In the genomic region with DNA sequence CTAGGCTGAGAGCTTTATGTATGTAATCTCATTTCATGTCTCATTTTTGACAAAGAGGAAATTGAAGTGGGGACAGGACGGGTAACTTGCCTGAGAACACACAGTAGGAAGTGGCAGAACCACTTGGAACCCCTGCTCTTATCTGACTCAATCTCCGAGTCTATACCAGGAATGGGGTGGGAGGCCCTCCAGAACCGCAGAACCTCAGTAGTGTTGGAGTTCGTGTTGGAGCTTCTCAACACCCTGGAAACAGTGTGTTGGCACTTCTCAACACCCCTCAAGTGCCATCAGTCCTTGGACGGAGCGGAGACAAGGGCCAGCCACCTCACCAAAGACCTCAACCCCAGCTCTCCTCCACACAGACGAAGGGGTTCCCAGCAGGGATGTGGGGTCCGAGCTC, we compare ENCODE assay signal across 3 cellular contexts.
TF ChIP-seq lines count a peak whose summit lies in the region.

No MANE protein-coding gene starts in this region.

TF ChIP-seq in IMR-90, 13 proteins besides CTCF, POLR2A, EP300 and RAD21:
- TF ChIP-seq CEBPB (IDR thresholded peaks at IDR 0.05; ENCODE audit: low read depth, low read length) (no peak), RFX5 (IDR thresholded peaks at IDR 0.05; ENCODE audit: low read depth, low read length) (no peak), NFE2L2 (IDR thresholded peaks at IDR 0.05; ENCODE audit: low read depth, low read length) (no peak), SMC3 (IDR thresholded peaks at IDR 0.05; ENCODE audit: low read depth, low read length) (no peak), BHLHE40 (IDR thresholded peaks at IDR 0.05; ENCODE audit: low read depth, low read length) (no peak), RCOR1 (IDR thresholded peaks at IDR 0.05; ENCODE audit: insufficient replicate concordance, low read length) (no peak), MXI1 (IDR thresholded peaks at IDR 0.05; ENCODE audit: borderline replicate concordance, low read depth, low read length) (no peak)
- TF ChIP-seq, protein P1, sequence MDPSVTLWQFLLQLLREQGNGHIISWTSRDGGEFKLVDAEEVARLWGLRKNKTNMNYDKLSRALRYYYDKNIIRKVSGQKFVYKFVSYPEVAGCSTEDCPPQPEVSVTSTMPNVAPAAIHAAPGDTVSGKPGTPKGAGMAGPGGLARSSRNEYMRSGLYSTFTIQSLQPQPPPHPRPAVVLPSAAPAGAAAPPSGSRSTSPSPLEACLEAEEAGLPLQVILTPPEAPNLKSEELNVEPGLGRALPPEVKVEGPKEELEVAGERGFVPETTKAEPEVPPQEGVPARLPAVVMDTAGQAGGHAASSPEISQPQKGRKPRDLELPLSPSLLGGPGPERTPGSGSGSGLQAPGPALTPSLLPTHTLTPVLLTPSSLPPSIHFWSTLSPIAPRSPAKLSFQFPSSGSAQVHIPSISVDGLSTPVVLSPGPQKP (IDR thresholded peaks at IDR 0.05; ENCODE audit: borderline replicate concordance, low read depth, low read length) = no peak
- TF ChIP-seq, protein P2, sequence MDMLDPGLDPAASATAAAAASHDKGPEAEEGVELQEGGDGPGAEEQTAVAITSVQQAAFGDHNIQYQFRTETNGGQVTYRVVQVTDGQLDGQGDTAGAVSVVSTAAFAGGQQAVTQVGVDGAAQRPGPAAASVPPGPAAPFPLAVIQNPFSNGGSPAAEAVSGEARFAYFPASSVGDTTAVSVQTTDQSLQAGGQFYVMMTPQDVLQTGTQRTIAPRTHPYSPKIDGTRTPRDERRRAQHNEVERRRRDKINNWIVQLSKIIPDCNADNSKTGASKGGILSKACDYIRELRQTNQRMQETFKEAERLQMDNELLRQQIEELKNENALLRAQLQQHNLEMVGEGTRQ (IDR thresholded peaks at IDR 0.05; ENCODE audit: low read depth, low read length) = no peak

TF ChIP-seq in WTC11, 78 proteins besides CTCF, POLR2A, EP300 and RAD21:
- TF ChIP-seq ZBTB21 (CRISPR knock-in tag; IDR thresholded peaks at IDR 0.05; ENCODE audit: borderline replicate concordance) = no peak
- TF ChIP-seq ZNF121 (CRISPR knock-in tag; IDR thresholded peaks at IDR 0.05) = no peak
- no peak for TF ChIP-seq ZNF671 (CRISPR knock-in tag; IDR thresholded peaks at IDR 0.05)
- TF ChIP-seq, protein P3, sequence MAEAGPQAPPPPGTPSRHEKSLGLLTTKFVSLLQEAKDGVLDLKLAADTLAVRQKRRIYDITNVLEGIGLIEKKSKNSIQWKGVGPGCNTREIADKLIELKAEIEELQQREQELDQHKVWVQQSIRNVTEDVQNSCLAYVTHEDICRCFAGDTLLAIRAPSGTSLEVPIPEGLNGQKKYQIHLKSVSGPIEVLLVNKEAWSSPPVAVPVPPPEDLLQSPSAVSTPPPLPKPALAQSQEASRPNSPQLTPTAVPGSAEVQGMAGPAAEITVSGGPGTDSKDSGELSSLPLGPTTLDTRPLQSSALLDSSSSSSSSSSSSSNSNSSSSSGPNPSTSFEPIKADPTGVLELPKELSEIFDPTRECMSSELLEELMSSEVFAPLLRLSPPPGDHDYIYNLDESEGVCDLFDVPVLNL (CRISPR knock-in tag; IDR thresholded peaks at IDR 0.05; ENCODE audit: borderline replicate concordance, low read depth) = no peak
- TF ChIP-seq, protein P4, sequence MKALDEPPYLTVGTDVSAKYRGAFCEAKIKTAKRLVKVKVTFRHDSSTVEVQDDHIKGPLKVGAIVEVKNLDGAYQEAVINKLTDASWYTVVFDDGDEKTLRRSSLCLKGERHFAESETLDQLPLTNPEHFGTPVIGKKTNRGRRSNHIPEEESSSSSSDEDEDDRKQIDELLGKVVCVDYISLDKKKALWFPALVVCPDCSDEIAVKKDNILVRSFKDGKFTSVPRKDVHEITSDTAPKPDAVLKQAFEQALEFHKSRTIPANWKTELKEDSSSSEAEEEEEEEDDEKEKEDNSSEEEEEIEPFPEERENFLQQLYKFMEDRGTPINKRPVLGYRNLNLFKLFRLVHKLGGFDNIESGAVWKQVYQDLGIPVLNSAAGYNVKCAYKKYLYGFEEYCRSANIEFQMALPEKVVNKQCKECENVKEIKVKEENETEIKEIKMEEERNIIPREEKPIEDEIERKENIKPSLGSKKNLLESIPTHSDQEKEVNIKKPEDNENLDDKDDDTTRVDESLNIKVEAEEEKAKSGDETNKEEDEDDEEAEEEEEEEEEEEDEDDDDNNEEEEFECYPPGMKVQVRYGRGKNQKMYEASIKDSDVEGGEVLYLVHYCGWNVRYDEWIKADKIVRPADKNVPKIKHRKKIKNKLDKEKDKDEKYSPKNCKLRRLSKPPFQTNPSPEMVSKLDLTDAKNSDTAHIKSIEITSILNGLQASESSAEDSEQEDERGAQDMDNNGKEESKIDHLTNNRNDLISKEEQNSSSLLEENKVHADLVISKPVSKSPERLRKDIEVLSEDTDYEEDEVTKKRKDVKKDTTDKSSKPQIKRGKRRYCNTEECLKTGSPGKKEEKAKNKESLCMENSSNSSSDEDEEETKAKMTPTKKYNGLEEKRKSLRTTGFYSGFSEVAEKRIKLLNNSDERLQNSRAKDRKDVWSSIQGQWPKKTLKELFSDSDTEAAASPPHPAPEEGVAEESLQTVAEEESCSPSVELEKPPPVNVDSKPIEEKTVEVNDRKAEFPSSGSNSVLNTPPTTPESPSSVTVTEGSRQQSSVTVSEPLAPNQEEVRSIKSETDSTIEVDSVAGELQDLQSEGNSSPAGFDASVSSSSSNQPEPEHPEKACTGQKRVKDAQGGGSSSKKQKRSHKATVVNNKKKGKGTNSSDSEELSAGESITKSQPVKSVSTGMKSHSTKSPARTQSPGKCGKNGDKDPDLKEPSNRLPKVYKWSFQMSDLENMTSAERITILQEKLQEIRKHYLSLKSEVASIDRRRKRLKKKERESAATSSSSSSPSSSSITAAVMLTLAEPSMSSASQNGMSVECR (CRISPR knock-in tag; IDR thresholded peaks at IDR 0.05; ENCODE audit: borderline replicate concordance) = no peak
- no peak for TF ChIP-seq SMAD3 (CRISPR knock-in tag; IDR thresholded peaks at IDR 0.05; ENCODE audit: borderline replicate concordance)
- TF ChIP-seq, protein P5, sequence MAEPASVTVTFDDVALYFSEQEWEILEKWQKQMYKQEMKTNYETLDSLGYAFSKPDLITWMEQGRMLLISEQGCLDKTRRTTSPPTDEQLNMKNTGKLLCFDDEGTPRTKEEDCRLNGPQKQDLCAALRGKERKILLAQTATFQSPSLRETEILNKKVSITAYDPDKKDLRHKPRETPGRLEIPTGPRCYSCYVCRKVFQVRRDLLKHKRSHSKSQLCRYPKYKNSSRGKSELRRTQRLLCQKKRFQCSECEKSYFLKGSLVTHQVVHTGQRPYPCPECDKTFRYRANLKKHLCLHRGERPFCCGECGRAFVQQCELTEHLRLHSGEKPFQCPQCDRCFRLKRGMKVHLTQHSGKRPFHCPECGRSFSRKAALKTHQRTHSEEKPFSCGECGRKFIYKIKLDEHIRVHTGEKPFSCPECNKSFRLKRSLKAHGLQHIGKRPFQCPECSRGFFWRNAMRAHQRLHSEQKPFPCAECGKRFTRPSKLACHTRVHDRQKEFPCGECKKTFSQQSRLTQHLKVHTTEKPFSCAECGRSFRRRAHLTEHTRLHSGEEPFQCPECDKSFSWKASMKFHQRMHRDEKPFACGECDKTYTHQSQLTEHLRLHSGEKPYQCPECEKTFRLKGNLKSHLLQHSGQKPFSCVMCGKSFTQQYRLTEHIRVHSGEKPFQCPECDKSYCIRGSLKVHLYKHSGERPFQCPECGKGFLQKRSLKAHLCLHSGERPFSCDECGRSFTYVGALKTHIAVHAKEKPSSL (CRISPR knock-in tag; conservative IDR thresholded peaks at IDR 0.05) = no peak
- TF ChIP-seq, protein P6, sequence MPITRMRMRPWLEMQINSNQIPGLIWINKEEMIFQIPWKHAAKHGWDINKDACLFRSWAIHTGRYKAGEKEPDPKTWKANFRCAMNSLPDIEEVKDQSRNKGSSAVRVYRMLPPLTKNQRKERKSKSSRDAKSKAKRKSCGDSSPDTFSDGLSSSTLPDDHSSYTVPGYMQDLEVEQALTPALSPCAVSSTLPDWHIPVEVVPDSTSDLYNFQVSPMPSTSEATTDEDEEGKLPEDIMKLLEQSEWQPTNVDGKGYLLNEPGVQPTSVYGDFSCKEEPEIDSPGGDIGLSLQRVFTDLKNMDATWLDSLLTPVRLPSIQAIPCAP (CRISPR knock-in tag; IDR thresholded peaks at IDR 0.05) = no peak
- TF ChIP-seq GTF2I (CRISPR knock-in tag; conservative IDR thresholded peaks at IDR 0.05) = no peak
- TF ChIP-seq EMX1 (CRISPR knock-in tag; IDR thresholded peaks at IDR 0.05) = no peak

TF ChIP-seq in GM23338, 12 proteins besides CTCF, POLR2A, EP300 and RAD21 (continues in another document):
- TF ChIP-seq POLR2AphosphoS5 (IDR thresholded peaks at IDR 0.05; ENCODE audit: low read depth) (no peak), ZNF331 (CRISPR knock-in tag; IDR thresholded peaks at IDR 0.05; ENCODE audit: low read depth) (no peak), EZH2 (IDR thresholded peaks at IDR 0.05; ENCODE audit: low read depth, unreplicated experiment) (no peak), STAT1 (IDR thresholded peaks at IDR 0.05; ENCODE audit: unreplicated experiment) (no peak), CREB1 (CRISPR knock-in tag; IDR thresholded peaks at IDR 0.05; ENCODE audit: low read depth) (no peak)
- TF ChIP-seq, protein P7, sequence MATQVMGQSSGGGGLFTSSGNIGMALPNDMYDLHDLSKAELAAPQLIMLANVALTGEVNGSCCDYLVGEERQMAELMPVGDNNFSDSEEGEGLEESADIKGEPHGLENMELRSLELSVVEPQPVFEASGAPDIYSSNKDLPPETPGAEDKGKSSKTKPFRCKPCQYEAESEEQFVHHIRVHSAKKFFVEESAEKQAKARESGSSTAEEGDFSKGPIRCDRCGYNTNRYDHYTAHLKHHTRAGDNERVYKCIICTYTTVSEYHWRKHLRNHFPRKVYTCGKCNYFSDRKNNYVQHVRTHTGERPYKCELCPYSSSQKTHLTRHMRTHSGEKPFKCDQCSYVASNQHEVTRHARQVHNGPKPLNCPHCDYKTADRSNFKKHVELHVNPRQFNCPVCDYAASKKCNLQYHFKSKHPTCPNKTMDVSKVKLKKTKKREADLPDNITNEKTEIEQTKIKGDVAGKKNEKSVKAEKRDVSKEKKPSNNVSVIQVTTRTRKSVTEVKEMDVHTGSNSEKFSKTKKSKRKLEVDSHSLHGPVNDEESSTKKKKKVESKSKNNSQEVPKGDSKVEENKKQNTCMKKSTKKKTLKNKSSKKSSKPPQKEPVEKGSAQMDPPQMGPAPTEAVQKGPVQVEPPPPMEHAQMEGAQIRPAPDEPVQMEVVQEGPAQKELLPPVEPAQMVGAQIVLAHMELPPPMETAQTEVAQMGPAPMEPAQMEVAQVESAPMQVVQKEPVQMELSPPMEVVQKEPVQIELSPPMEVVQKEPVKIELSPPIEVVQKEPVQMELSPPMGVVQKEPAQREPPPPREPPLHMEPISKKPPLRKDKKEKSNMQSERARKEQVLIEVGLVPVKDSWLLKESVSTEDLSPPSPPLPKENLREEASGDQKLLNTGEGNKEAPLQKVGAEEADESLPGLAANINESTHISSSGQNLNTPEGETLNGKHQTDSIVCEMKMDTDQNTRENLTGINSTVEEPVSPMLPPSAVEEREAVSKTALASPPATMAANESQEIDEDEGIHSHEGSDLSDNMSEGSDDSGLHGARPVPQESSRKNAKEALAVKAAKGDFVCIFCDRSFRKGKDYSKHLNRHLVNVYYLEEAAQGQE (IDR thresholded peaks at IDR 0.05; ENCODE audit: unreplicated experiment) = no peak
- TF ChIP-seq, protein P8, sequence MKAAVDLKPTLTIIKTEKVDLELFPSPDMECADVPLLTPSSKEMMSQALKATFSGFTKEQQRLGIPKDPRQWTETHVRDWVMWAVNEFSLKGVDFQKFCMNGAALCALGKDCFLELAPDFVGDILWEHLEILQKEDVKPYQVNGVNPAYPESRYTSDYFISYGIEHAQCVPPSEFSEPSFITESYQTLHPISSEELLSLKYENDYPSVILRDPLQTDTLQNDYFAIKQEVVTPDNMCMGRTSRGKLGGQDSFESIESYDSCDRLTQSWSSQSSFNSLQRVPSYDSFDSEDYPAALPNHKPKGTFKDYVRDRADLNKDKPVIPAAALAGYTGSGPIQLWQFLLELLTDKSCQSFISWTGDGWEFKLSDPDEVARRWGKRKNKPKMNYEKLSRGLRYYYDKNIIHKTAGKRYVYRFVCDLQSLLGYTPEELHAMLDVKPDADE (IDR thresholded peaks at IDR 0.05) = no peak
- TF ChIP-seq, protein P9, sequence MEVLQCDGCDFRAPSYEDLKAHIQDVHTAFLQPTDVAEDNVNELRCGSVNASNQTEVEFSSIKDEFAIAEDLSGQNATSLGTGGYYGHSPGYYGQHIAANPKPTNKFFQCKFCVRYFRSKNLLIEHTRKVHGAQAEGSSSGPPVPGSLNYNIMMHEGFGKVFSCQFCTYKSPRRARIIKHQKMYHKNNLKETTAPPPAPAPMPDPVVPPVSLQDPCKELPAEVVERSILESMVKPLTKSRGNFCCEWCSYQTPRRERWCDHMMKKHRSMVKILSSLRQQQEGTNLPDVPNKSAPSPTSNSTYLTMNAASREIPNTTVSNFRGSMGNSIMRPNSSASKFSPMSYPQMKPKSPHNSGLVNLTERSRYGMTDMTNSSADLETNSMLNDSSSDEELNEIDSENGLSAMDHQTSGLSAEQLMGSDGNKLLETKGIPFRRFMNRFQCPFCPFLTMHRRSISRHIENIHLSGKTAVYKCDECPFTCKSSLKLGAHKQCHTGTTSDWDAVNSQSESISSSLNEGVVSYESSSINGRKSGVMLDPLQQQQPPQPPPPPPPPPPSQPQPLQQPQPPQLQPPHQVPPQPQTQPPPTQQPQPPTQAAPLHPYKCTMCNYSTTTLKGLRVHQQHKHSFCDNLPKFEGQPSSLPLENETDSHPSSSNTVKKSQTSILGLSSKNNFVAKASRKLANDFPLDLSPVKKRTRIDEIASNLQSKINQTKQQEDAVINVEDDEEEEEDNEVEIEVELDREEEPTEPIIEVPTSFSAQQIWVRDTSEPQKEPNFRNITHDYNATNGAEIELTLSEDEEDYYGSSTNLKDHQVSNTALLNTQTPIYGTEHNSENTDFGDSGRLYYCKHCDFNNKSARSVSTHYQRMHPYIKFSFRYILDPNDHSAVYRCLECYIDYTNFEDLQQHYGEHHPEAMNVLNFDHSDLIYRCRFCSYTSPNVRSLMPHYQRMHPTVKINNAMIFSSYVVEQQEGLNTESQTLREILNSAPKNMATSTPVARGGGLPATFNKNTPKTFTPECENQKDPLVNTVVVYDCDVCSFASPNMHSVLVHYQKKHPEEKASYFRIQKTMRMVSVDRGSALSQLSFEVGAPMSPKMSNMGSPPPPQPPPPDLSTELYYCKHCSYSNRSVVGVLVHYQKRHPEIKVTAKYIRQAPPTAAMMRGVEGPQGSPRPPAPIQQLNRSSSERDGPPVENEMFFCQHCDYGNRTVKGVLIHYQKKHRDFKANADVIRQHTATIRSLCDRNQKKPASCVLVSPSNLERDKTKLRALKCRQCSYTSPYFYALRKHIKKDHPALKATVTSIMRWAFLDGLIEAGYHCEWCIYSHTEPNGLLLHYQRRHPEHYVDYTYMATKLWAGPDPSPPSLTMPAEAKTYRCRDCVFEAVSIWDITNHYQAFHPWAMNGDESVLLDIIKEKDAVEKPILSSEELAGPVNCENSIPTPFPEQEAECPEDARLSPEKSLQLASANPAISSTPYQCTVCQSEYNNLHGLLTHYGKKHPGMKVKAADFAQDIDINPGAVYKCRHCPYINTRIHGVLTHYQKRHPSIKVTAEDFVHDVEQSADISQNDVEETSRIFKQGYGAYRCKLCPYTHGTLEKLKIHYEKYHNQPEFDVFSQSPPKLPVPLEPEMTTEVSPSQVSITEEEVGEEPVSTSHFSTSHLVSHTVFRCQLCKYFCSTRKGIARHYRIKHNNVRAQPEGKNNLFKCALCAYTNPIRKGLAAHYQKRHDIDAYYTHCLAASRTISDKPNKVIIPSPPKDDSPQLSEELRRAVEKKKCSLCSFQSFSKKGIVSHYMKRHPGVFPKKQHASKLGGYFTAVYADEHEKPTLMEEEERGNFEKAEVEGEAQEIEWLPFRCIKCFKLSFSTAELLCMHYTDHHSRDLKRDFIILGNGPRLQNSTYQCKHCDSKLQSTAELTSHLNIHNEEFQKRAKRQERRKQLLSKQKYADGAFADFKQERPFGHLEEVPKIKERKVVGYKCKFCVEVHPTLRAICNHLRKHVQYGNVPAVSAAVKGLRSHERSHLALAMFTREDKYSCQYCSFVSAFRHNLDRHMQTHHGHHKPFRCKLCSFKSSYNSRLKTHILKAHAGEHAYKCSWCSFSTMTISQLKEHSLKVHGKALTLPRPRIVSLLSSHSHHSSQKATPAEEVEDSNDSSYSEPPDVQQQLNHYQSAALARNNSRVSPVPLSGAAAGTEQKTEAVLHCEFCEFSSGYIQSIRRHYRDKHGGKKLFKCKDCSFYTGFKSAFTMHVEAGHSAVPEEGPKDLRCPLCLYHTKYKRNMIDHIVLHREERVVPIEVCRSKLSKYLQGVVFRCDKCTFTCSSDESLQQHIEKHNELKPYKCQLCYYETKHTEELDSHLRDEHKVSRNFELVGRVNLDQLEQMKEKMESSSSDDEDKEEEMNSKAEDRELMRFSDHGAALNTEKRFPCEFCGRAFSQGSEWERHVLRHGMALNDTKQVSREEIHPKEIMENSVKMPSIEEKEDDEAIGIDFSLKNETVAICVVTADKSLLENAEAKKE (CRISPR knock-in tag; IDR thresholded peaks at IDR 0.05) = no peak
